ENCODE assay signal across 18 cellular contexts in the genomic region with DNA sequence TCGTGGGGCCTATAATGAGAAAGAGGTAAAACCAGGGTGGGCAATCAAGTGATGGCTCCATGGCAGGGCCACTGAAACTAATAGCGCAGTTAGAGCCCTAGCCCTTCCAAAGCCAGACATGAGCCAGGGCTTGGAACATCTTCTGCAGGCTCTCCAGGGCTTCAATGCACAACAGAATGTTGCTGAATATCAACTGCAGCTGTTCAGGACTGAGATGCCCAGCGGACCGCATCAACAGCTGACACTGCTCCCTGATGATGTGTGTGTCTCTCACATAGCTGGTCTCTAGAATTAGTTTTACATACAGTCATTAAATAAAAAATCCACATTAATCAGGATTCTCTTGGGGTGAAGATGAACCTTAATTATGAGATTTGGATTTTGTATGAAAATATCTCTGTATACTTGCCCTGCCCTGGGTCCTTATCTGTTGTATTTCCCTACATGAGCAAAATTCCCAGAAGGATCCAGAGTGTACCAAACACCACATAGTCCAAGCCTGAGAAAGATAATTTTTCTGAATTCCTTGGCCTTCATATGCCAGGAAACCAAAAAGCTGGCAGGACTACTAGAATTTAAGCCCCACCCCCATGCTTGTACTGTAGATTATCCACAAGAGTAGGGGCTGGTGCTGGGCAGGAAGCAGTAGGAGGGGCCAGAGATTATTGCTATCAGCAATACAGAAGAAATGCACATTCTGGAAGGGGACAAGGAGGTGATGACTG. TPM values are rescaled to one million over a fixed set of nuclear protein-coding genes. Genes with fewer than 3 reads are reported as not detected.
DNase-seq lines count a peak whose midpoint lies in the region; ATAC-seq and TF ChIP-seq lines count a peak whose summit lies in the region.
"Had no signal": no experiment of that assay in that cellular context is flagged by ENCODE, and none has a peak within 500 bp of the region (broad histone marks: within the 10 kb centered on the region; RNA-seq: fewer than 3 reads in every experiment).

No MANE protein-coding gene starts in this region.

- H2BK12ac ChIP-seq in neuronal stem cell (ENCODE audit: low read length) = no peak overlapping the region

- H3K4me2 ChIP-seq in neuronal stem cell (ENCODE audit: insufficient read depth, low read length, poor library complexity, severe bottlenecking) = no peak overlapping the region

- H2AFZ ChIP-seq in neuronal stem cell (ENCODE audit: low read length) = peak overlapping the region; percentile 40

- no peaks in the 10 kb centered on the region for H3K4me1 ChIP-seq in neuronal stem cell (ENCODE audit: control insufficient read depth in 2 of 2, insufficient read depth in 1 of 2, low read depth in 1 of 2, low read length in 2 of 2)
- H3K4me1 ChIP-seq: adrenal gland, upper lobe of left lung had no signal

- no peak overlapping the region for H4K91ac ChIP-seq in neuronal stem cell (ENCODE audit: low read depth, low read length, poor library complexity)

- no peak overlapping the region for H2BK120ac ChIP-seq in neuronal stem cell (ENCODE audit: low read depth, low read length)

- H3K9ac ChIP-seq in neuronal stem cell (ENCODE audit: low read depth, low read length, poor library complexity) = no peak overlapping the region

- DNase-seq in NCI-H524 treated with DMSO at 0.1 percent for 48 hours (lab: John Stamatoyannopoulos, UW) = peak; percentile 28
- peak; percentile 81 for DNase-seq in fibroblast of the aortic adventitia (ENCODE audit: low read depth)
- DNase-seq in neuronal stem cell (ENCODE audit: low spot score) = no peak
- no peak for DNase-seq in amniotic stem cell (lab: John Stamatoyannopoulos, UW)
- DNase-seq: activated CD4-positive, alpha-beta T cell treated with anti-CD3 and anti-CD28 coated beads, Interleukin-2, amount 10 ng/mL, durations not matched to agents 24 days and 14 days; activated T-cell treated with anti-CD3 and anti-CD28 coated beads, Interleukin-2, amount 50 U/mL, for 1 hour; CD8-positive, alpha-beta T cell; GOT3; kidney; NCI-H187; NCI-H510A; stimulated activated CD4-positive, alpha-beta T cell treated with anti-CD3 and anti-CD28 coated beads, Interleukin-2, amount 100 ng/mL, for 48 hours; T-helper 17 cell had no signal

- H3K27me3 ChIP-seq in neuronal stem cell (ENCODE audit: control insufficient read depth in 3 of 3, insufficient read depth in 3 of 3, low read depth in 1 of 3, low read length in 3 of 3) = no peaks in the 10 kb centered on the region
- H3K27me3 ChIP-seq: adrenal gland, upper lobe of left lung had no signal

- H3K14ac ChIP-seq in neuronal stem cell (ENCODE audit: low read length) = no peak overlapping the region

- no peaks in the 10 kb centered on the region for H3K9me3 ChIP-seq in neuronal stem cell (replicated peaks in 1 of 2; ENCODE audit: control insufficient read depth in 2 of 2, insufficient read depth in 1 of 2, low read depth in 1 of 2, low read length in 2 of 2)
- H3K9me3 ChIP-seq: adrenal gland, upper lobe of left lung had no signal

- H3K4me3 ChIP-seq in fibroblast of the aortic adventitia (ENCODE audit: low read depth, low read length) (no peak overlapping the region), neuronal stem cell (ENCODE audit: low read length in 2 of 2) (no peak overlapping the region)
- H3K4me3 ChIP-seq: adrenal gland, upper lobe of left lung had no signal

- H4K8ac ChIP-seq in neuronal stem cell (ENCODE audit: low read depth, low read length) = no peak overlapping the region

- no peak overlapping the region for H2BK5ac ChIP-seq in neuronal stem cell (ENCODE audit: low read length)

- H3K27ac ChIP-seq in neuronal stem cell (replicated peaks; ENCODE audit: low read length) = no peak overlapping the region
- H3K27ac ChIP-seq: upper lobe of left lung had no signal

- no peak for TF ChIP-seq CTCF in fibroblast of the aortic adventitia (IDR thresholded peaks at IDR 0.05; ENCODE audit: insufficient read depth, low read length)

- H3K23ac ChIP-seq in neuronal stem cell (ENCODE audit: low read depth, low read length, poor library complexity) = no peak overlapping the region

- H3K79me1 ChIP-seq in neuronal stem cell (ENCODE audit: low read depth, low read length) = no peaks in the 10 kb centered on the region

- no CpG with 5 or more reads among the region's 4 CpGs for WGBS in neuronal stem cell (ENCODE audit: extremely low coverage in 2 of 2, insufficient read length in 2 of 2, insufficient replicate concordance in 1 of 2), 2 donors

- H3K36me3 ChIP-seq in neuronal stem cell (replicated peaks in 1 of 2; ENCODE audit: control insufficient read depth in 2 of 2, insufficient read depth in 2 of 2, low read length in 2 of 2) = no peaks in the 10 kb centered on the region
- H3K36me3 ChIP-seq: adrenal gland, upper lobe of left lung had no signal

- no peak overlapping the region for H3K18ac ChIP-seq in neuronal stem cell (ENCODE audit: low read length)

- ATAC-seq in GM18511 (IDR thresholded peaks at IDR 0.05; ENCODE audit: unreplicated experiment) = peak; percentile 52
- no peak for ATAC-seq in HG03571 (IDR thresholded peaks at IDR 0.05; ENCODE audit: unreplicated experiment)
- ATAC-seq in GM18873 (IDR thresholded peaks at IDR 0.05; ENCODE audit: low FRiP score, unreplicated experiment) = no peak
- ATAC-seq: CD8-positive, alpha-beta T cell; T-helper 17 cell had no signal

- H2BK15ac ChIP-seq in neuronal stem cell (ENCODE audit: low read length) = no peak overlapping the region

- H3K4ac ChIP-seq in neuronal stem cell (ENCODE audit: low read length) = no peak overlapping the region

- no peak overlapping the region for H2AK5ac ChIP-seq in neuronal stem cell (ENCODE audit: low read depth, low read length)

RNA-seq across cellular contexts. Expression of a gene that starts 7.7 kb away (rescaled TPM):
- total RNA-seq in fibroblast of the aortic adventitia (ENCODE audit: low replicate concordance) = 63.2 and 153 TPM in 2 replicates
- 17.0 TPM for polyA plus RNA-seq in neuronal stem cell (2013, experiment 1 of 2)
- 16.3 TPM for polyA plus RNA-seq in neuronal stem cell (2013, experiment 2 of 2)

Comparison
In these comparisons a context has a peak if more than half of its experiments do, and no peak if none do; other contexts are left out.
1. DNase-seq: peak in NCI-H524 treated with DMSO at 0.1 percent for 48 hours (single experiment) and fibroblast of the aortic adventitia (single experiment); none in neuronal stem cell (single experiment) and amniotic stem cell (single experiment).